Comparison of ENCODE assay signal across 12 cellular contexts in the genomic region with DNA sequence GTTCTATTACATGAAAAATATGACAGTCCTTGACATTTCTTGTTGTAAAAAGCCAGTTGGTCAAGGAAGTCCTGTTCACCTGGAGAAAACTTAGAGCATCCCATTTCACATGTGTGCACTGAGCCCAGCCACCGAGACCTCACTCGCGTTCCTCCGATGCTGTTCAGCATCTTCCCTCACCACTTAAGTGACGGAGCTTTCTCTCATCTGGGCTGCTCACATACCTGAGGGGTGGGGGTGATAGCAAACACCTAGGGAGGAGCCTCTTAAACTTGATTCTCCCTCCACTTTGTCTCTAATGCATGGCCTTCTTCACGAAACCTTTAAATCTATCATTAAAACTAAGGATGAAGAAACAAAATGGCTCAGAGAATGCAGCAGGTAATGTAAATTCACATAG.
"Had no signal": no experiment of that assay in that cellular context is flagged by ENCODE, and none has a peak within 500 bp of the region (broad histone marks: within the 10 kb centered on the region; RNA-seq: fewer than 3 reads in every experiment).

No MANE protein-coding gene starts in this region.

- H3K27ac ChIP-seq: SK-N-MC, transverse colon had no signal

- H3K4me1 Mint-ChIP-seq: endodermal cell, nephron had no signal

- H3K27me3 Mint-ChIP-seq: stimulated activated naive B cell treated with anti-CD40 and anti-IgM and Interleukin-4, amounts not matched to agents 10 μg/mL and 1 μg/mL and 100 μg/mL, for 72 hours had no signal

- H3K27me3 ChIP-seq: transverse colon had no signal

- H3K4me1 ChIP-seq: transverse colon had no signal

- H3K9me3 ChIP-seq: transverse colon had no signal

- H3K36me3 Mint-ChIP-seq: immature natural killer cell; stimulated activated naive B cell treated with anti-CD40 and anti-IgM and Interleukin-4, amounts not matched to agents 10 μg/mL and 1 μg/mL and 100 μg/mL, for 72 hours had no signal

- H3K9me3 Mint-ChIP-seq: endodermal cell; immature natural killer cell; nephron; stimulated activated naive B cell treated with anti-CD40 and anti-IgM and Interleukin-4, amounts not matched to agents 10 μg/mL and 1 μg/mL and 100 μg/mL, for 72 hours had no signal

- H3K27ac Mint-ChIP-seq: endodermal cell, immature natural killer cell, nephron had no signal

- DNase-seq: activated CD4-positive, alpha-beta T cell treated with anti-CD3 and anti-CD28 coated beads for 1 hour; activated gamma-delta T cell treated with Interleukin-2 at 50 U/mL for 16 hours; dermis blood vessel endothelial cell; endodermal cell; head of caudate nucleus; immature natural killer cell; nucleus accumbens; stimulated activated CD4-positive, alpha-beta T cell treated with anti-CD3 and anti-CD28 coated beads, Interleukin-2, amount 100 ng/mL, for 48 hours; stimulated activated naive B cell treated with anti-CD40 and anti-IgM and Interleukin-4, amounts not matched to agents 10 μg/mL and 1 μg/mL and 100 μg/mL, for 72 hours; transverse colon had no signal

- H3K36me3 ChIP-seq: transverse colon had no signal

- H3K4me3 ChIP-seq: SK-N-MC, transverse colon had no signal

- H3K4me3 Mint-ChIP-seq: endodermal cell; immature natural killer cell; nephron; stimulated activated naive B cell treated with anti-CD40 and anti-IgM and Interleukin-4, amounts not matched to agents 10 μg/mL and 1 μg/mL and 100 μg/mL, for 72 hours had no signal
